10 cellular contexts compared by ENCODE assay signal in genomic region chr17:36942031-36942599, GRCh38. TPM values are rescaled to one million over a fixed set of nuclear protein-coding genes. Genes with fewer than 3 reads are reported as not detected.
DNase-seq lines count a peak whose midpoint lies in the region; ATAC-seq and TF ChIP-seq lines count a peak whose summit lies in the region.
"Had no signal": no experiment of that assay in that cellular context is flagged by ENCODE, and none has a peak within 500 bp of the region (broad histone marks: within the 10 kb centered on the region; RNA-seq: fewer than 3 reads in every experiment).

No MANE protein-coding gene starts in this region.

- no peak for TF ChIP-seq EP300 in sigmoid colon (IDR thresholded peaks at IDR 0.05)

- no peaks in the 10 kb centered on the region for H3K9me3 Mint-ChIP-seq in activated CD4-positive, alpha-beta T cell treated with anti-CD3 and anti-CD28 coated beads, Interleukin-2, amount 10 ng/mL, durations not matched to agents 24 days and 14 days
- H3K9me3 Mint-ChIP-seq in activated CD8-positive, alpha-beta T cell treated with anti-CD3 and anti-CD28 coated beads for 36 hours, result no peaks in the 10 kb centered on the region

- no peaks in the 10 kb centered on the region for H3K36me3 ChIP-seq in iPS-15b (ENCODE audit: control insufficient read depth, insufficient read depth, low read length)
- H3K36me3 ChIP-seq in skeletal muscle satellite cell (ENCODE audit: insufficient read depth, low read length), result no peaks in the 10 kb centered on the region
- no peaks in the 10 kb centered on the region for H3K36me3 ChIP-seq in sigmoid colon

- H3K9me3 ChIP-seq in iPS-15b (ENCODE audit: control insufficient read depth, insufficient read depth, low read length) (no peaks in the 10 kb centered on the region), skeletal muscle satellite cell (replicated peaks; ENCODE audit: low read length) (no peaks in the 10 kb centered on the region), sigmoid colon (no peaks in the 10 kb centered on the region)

- no peak overlapping the region for H3K27ac Mint-ChIP-seq in activated CD4-positive, alpha-beta T cell treated with anti-CD3 and anti-CD28 coated beads, Interleukin-2, amount 10 ng/mL, durations not matched to agents 24 days and 14 days
- H3K27ac Mint-ChIP-seq in activated CD8-positive, alpha-beta T cell treated with anti-CD3 and anti-CD28 coated beads for 36 hours, result no peak overlapping the region

- POLR2A ChIA-PET in activated CD8-positive, alpha-beta T cell treated with anti-CD3 and anti-CD28 coated beads for 36 hours (lab: Charles Lee), result no interaction called here

- CTCF ChIA-PET in activated CD8-positive, alpha-beta T cell treated with anti-CD3 and anti-CD28 coated beads for 36 hours (lab: Charles Lee), result no interaction called here

- no peak overlapping the region for H3K27ac ChIP-seq in sigmoid colon
- H3K27ac ChIP-seq: parathyroid adenoma had no signal

- DNase-seq in activated CD4-positive, alpha-beta T cell treated with anti-CD3 and anti-CD28 coated beads, Interleukin-2, amount 10 ng/mL, durations not matched to agents 24 days and 14 days, result peak; percentile 67
- no peak for DNase-seq in activated CD4-positive, alpha-beta T cell treated with anti-CD3 and anti-CD28 coated beads, Interleukin-2, amount 50 U/mL, for 4 hours
- DNase-seq in activated CD8-positive, alpha-beta T cell treated with anti-CD3 and anti-CD28 coated beads for 36 hours, result no peak
- DNase-seq in sigmoid colon (no peak), NCI-H1436 (lab: John Stamatoyannopoulos, UW) (no peak)
- DNase-seq: NCI-H2171 treated with DMSO at 0.1 percent for 48 hours had no signal

- H3K4me3 ChIP-seq in iPS-15b (ENCODE audit: low read depth, low read length) (peak overlapping the region; percentile 47), skeletal muscle satellite cell (ENCODE audit: low read length) (peak overlapping the region; percentile 28), sigmoid colon (no peak overlapping the region)

- no peak for TF ChIP-seq CTCF in activated CD8-positive, alpha-beta T cell treated with anti-CD3 and anti-CD28 coated beads for 36 hours (IDR thresholded peaks at IDR 0.05)
- TF ChIP-seq CTCF in sigmoid colon (IDR thresholded peaks at IDR 0.05), result no peak

- peaks cover 25% of the 10 kb centered on the region for H3K4me1 Mint-ChIP-seq in activated CD4-positive, alpha-beta T cell treated with anti-CD3 and anti-CD28 coated beads, Interleukin-2, amount 10 ng/mL, durations not matched to agents 24 days and 14 days
- peaks cover 39% of the 10 kb centered on the region for H3K4me1 Mint-ChIP-seq in activated CD8-positive, alpha-beta T cell treated with anti-CD3 and anti-CD28 coated beads for 36 hours (ENCODE audit: low read depth)

- H3K27me3 Mint-ChIP-seq in activated CD4-positive, alpha-beta T cell treated with anti-CD3 and anti-CD28 coated beads, Interleukin-2, amount 10 ng/mL, durations not matched to agents 24 days and 14 days, result peaks cover 78% of the 10 kb centered on the region
- peaks cover 82% of the 10 kb centered on the region for H3K27me3 Mint-ChIP-seq in activated CD8-positive, alpha-beta T cell treated with anti-CD3 and anti-CD28 coated beads for 36 hours

- H3K27me3 ChIP-seq in iPS-15b (ENCODE audit: control insufficient read depth, insufficient read depth, low read length) (peaks cover 100% of the 10 kb centered on the region), skeletal muscle satellite cell (ENCODE audit: control insufficient read depth, insufficient read depth, low read length) (peaks cover 99% of the 10 kb centered on the region), sigmoid colon (peaks cover 92 to 100% (median 100%) of the 10 kb centered on the region in 3 donors)

- H3K4me1 ChIP-seq in iPS-15b (ENCODE audit: control insufficient read depth, insufficient read depth, low read length) (peaks cover 21% of the 10 kb centered on the region), skeletal muscle satellite cell (ENCODE audit: control insufficient read depth, insufficient read depth, low read length) (peaks cover 14% of the 10 kb centered on the region), sigmoid colon (peaks cover 0 to 43% (median 31%) of the 10 kb centered on the region in 4 donors)
- H3K4me1 ChIP-seq: parathyroid adenoma had no signal

- H3K36me3 Mint-ChIP-seq in activated CD4-positive, alpha-beta T cell treated with anti-CD3 and anti-CD28 coated beads, Interleukin-2, amount 10 ng/mL, durations not matched to agents 24 days and 14 days (ENCODE audit: low read depth), result peaks cover 16% of the 10 kb centered on the region
- H3K36me3 Mint-ChIP-seq in activated CD8-positive, alpha-beta T cell treated with anti-CD3 and anti-CD28 coated beads for 36 hours (ENCODE audit: low read depth), result no peaks in the 10 kb centered on the region

- no peak for TF ChIP-seq POLR2A in sigmoid colon (IDR thresholded peaks at IDR 0.05)

- intact Hi-C loops in activated CD4-positive, alpha-beta T cell treated with anti-CD3 and anti-CD28 coated beads, Interleukin-2, amount 10 ng/mL, durations not matched to agents 24 days and 14 days (cut with micrococcal nuclease), result loop anchor here (5.0 to 10.0 kb wide), 4 partner anchors 300 to 1620 kb away; partner anchors contain the start of gene GGNBP2
- intact Hi-C loops in activated CD8-positive, alpha-beta T cell treated with anti-CD3 and anti-CD28 coated beads for 36 hours (cut with micrococcal nuclease), result no loop called here
- intact Hi-C loops in sigmoid colon (cut with DNase I), result no loop called here

- WGBS in sigmoid colon, 2 donors, result 7 to 12% methylated on average over 56 of the region's 56 CpGs

- peak overlapping the region; percentile 57 for H3K4me2 ChIP-seq in skeletal muscle satellite cell (ENCODE audit: low read length)

- peak; percentile 6 for ATAC-seq in activated CD8-positive, alpha-beta T cell treated with anti-CD3 and anti-CD28 coated beads for 36 hours
- no peak for ATAC-seq in GM19467 (IDR thresholded peaks at IDR 0.05; ENCODE audit: unreplicated experiment)

- H3K4me3 Mint-ChIP-seq in activated CD4-positive, alpha-beta T cell treated with anti-CD3 and anti-CD28 coated beads, Interleukin-2, amount 10 ng/mL, durations not matched to agents 24 days and 14 days, result peak overlapping the region; percentile 2
- H3K4me3 Mint-ChIP-seq in activated CD8-positive, alpha-beta T cell treated with anti-CD3 and anti-CD28 coated beads for 36 hours, result no peak overlapping the region

- H3K9ac ChIP-seq in iPS-15b (ENCODE audit: low read depth, low read length) (no peak overlapping the region), skeletal muscle satellite cell (ENCODE audit: low read depth, low read length) (no peak overlapping the region)
- H3K9ac ChIP-seq: parathyroid adenoma had no signal

RNA-seq across cellular contexts. Expression of gene LHX1, which starts 4.8 kb away (rescaled TPM):
- total RNA-seq in activated CD4-positive, alpha-beta T cell treated with anti-CD3 and anti-CD28 coated beads, Interleukin-2, amount 10 ng/mL, durations not matched to agents 24 days and 14 days, result 0.44 and 0.57 TPM in 2 replicates
- total RNA-seq in activated CD8-positive, alpha-beta T cell treated with anti-CD3 and anti-CD28 coated beads for 36 hours, result not detected
- total RNA-seq in skeletal muscle satellite cell (2012; rRNA removed), result 1.1 TPM in 1 of 2 replicates, not detected in the other
- not detected for total RNA-seq in sigmoid colon
- polyA plus RNA-seq in sigmoid colon, result not detected

RNA-seq across cellular contexts. Expression of gene AATF, which starts 6.6 kb away (rescaled TPM):
- 116 and 118 TPM in 2 replicates for total RNA-seq in activated CD4-positive, alpha-beta T cell treated with anti-CD3 and anti-CD28 coated beads, Interleukin-2, amount 10 ng/mL, durations not matched to agents 24 days and 14 days
- 10 to 100 TPM; 81.8 to 90.3 TPM for total RNA-seq in activated CD8-positive, alpha-beta T cell treated with anti-CD3 and anti-CD28 coated beads for 36 hours
- total RNA-seq in skeletal muscle satellite cell (2012; rRNA removed), result 24.2 and 27.4 TPM in 2 replicates
- total RNA-seq in sigmoid colon, result 10 to 100 TPM; 32.4 to 38.3 (median 34.6) TPM
- 10 to 100 TPM; 27.6 to 38.1 (median 30.1) TPM for polyA plus RNA-seq in sigmoid colon

Comparison
In these comparisons a context has a peak if more than half of its experiments do, and no peak if none do; other contexts are left out.
1. H3K4me3 ChIP-seq: peak in iPS-15b (single experiment) and skeletal muscle satellite cell (single experiment); none in sigmoid colon (0 of 4).